ENCODE assay signal across 6 cellular contexts in genomic region chr12:122283680-122284079, GRCh38.
"Had no signal": no experiment of that assay in that cellular context is flagged by ENCODE, and none has a peak within 500 bp of the region (broad histone marks: within the 10 kb centered on the region; RNA-seq: fewer than 3 reads in every experiment).

No MANE protein-coding gene starts in this region.

- H3K4me3 ChIP-seq: GM23248, K562 had no signal

- H3K27ac ChIP-seq: GM23248 had no signal

- DNase-seq: GM23248, GOT3, H9, HCEC 1CT, IMR-90 had no signal

- H3K9me3 Mint-ChIP-seq: H9 had no signal

- H3K4me3 Mint-ChIP-seq: H9 had no signal

- ATAC-seq: K562 had no signal
